Comparison of ENCODE assay signal across 11 cellular contexts in the genomic region with DNA sequence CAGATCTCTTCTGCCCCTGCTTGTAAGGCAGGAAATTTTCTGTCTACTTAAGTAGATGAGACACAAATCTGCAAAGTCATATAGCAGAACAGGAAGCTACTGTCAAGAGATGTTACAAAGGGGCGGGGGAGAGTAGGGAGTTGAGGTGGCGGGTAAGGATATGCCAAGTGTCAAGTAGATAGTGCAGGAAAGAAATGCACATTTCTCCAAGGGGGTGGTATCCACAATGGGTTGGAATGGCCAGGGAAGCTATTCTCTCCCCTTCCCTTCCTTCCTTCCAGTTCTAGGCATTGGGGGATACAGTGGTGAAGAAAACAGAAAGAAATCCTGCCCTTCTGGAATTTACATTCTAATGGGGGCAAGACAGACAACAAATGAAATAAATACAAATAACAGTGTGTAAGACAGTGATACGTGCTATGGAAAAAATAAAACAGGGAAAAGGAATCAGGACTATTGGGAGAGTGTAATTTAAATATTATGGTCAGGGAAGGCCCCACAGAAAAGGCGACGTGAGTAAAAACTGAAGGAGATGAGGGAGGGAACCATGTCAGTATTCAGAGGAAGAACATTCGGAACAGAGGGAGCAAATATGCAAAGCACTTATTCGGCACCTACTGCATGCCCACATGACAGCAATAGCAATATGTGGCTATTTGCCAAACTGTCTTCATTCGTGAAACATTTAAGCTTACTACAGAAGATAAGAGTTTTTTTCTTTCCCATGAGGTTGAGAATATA. TPM values are rescaled to one million over a fixed set of nuclear protein-coding genes. Genes with fewer than 3 reads are reported as not detected.
DNase-seq lines count a peak whose midpoint lies in the region; ATAC-seq, FAIRE-seq and TF ChIP-seq lines count a peak whose summit lies in the region.
"Had no signal": no experiment of that assay in that cellular context is flagged by ENCODE, and none has a peak within 500 bp of the region (broad histone marks: within the 10 kb centered on the region; RNA-seq: fewer than 3 reads in every experiment).

No MANE protein-coding gene starts in this region.

- DNase-seq in GM06990 (ENCODE audit: extremely low read depth, insufficient read length) (peak; percentile 25), NCI-H226 (peak; percentile 39), bronchial epithelial cell (ENCODE audit: low read depth) (peak; percentile 33), sigmoid colon (no peak), SK-N-DZ (ENCODE audit: low spot score) (no peak)
- DNase-seq in stimulated activated CD4-positive, alpha-beta T cell treated with anti-CD3 and anti-CD28 coated beads, Interleukin-1b, Interleukin-23, amount 100 ng/mL, for 48 hours = no peak
- DNase-seq: dermis blood vessel endothelial cell, NCI-H526 had no signal

- no peak for FAIRE-seq in bronchial epithelial cell (lab: Jason Lieb, UNC)

- peak overlapping the region; percentile 82 to 90 (median 86) for H3K27ac ChIP-seq in sigmoid colon

- H3K9me3 ChIP-seq in sigmoid colon = no peaks in the 10 kb centered on the region

- no peaks in the 10 kb centered on the region for H3K27me3 ChIP-seq in GM06990 (replicated peaks; ENCODE audit: control insufficient read depth, insufficient read depth, low read length)
- H3K27me3 ChIP-seq in bronchial epithelial cell (ENCODE audit: control insufficient read depth, insufficient read depth, low read length) = no peaks in the 10 kb centered on the region
- H3K27me3 ChIP-seq in sigmoid colon = no peaks in the 10 kb centered on the region

- ATAC-seq in GM21381 (IDR thresholded peaks at IDR 0.05; ENCODE audit: unreplicated experiment) = no peak

- TF ChIP-seq POLR2A in sigmoid colon (IDR thresholded peaks at IDR 0.05) = no peak

- H3K36me3 ChIP-seq in GM06990 (ENCODE audit: control insufficient read depth, insufficient read depth, low read length) (no peaks in the 10 kb centered on the region), bronchial epithelial cell (ENCODE audit: control insufficient read depth, insufficient read depth, low read length) (no peaks in the 10 kb centered on the region), sigmoid colon (no peaks in the 10 kb centered on the region)

- intact Hi-C loops in sigmoid colon (cut with DNase I) = no loop called here

- TF ChIP-seq CTCF in GM06990 (IDR thresholded peaks at IDR 0.05; ENCODE audit: insufficient read depth, low read length, poor library complexity, severe bottlenecking) (no peak), bronchial epithelial cell (IDR thresholded peaks at IDR 0.05; ENCODE audit: insufficient read depth, low read length, severe bottlenecking) (no peak), sigmoid colon (IDR thresholded peaks at IDR 0.05) (no peak)

- H3K4me1 ChIP-seq in sigmoid colon = peaks cover 0 to 37% (median 30%) of the 10 kb centered on the region in 4 donors

- WGBS in sigmoid colon, 2 donors = 74 to 83% methylated on average over 8 of the region's 8 CpGs

- H3K4me3 ChIP-seq in GM06990 (replicated peaks; ENCODE audit: low read depth, low read length) (no peak overlapping the region), bronchial epithelial cell (ENCODE audit: low read depth, low read length) (no peak overlapping the region), sigmoid colon (no peak overlapping the region)
- H3K4me3 ChIP-seq: skin epidermis had no signal

- TF ChIP-seq EP300 in sigmoid colon (IDR thresholded peaks at IDR 0.05) = no peak

RNA-seq across cellular contexts. Expression of a gene that starts 42.8 kb away (rescaled TPM):
- total RNA-seq in bronchial epithelial cell (not detected in 2 replicates), sigmoid colon (not detected)
- not detected for polyA plus RNA-seq in sigmoid colon
- not detected in 2 replicates for polyA plus RNA-seq in SK-N-DZ (2014; cell fraction: cytosol; rRNA removed)
- not detected in 2 replicates for polyA plus RNA-seq in SK-N-DZ (2014; cell fraction: nucleus; rRNA removed)
- total RNA-seq: dermis blood vessel endothelial cell, temporal lobe had no signal

RNA-seq across cellular contexts. Expression of a gene that starts 57.3 kb away (rescaled TPM):
- total RNA-seq in bronchial epithelial cell (under 0.01 TPM in 2 replicates), sigmoid colon (1 to 10 TPM in 2 of 4 donors, under 1 TPM in 1, not detected in 1; 0.99 to 1.6 (median 1.1) TPM)
- under 1 TPM in 1 of 3 donors, not detected in 2; 0.25 TPM for polyA plus RNA-seq in sigmoid colon
- polyA plus RNA-seq in SK-N-DZ (2014; cell fraction: cytosol; rRNA removed) = 0.16 and 0.45 TPM in 2 replicates
- polyA plus RNA-seq in SK-N-DZ (2014; cell fraction: nucleus; rRNA removed) = 0.12 and 0.49 TPM in 2 replicates
- total RNA-seq: dermis blood vessel endothelial cell had no signal

Comparison
In these comparisons a context has a peak if more than half of its experiments do, and no peak if none do; other contexts are left out.
1. DNase-seq: peak in GM06990 (single experiment), NCI-H226 (single experiment) and bronchial epithelial cell (single experiment); none in sigmoid colon (single experiment), stimulated activated CD4-positive, alpha-beta T cell treated with anti-CD3 and anti-CD28 coated beads, Interleukin-1b, Interleukin-23, amount 100 ng/mL, for 48 hours (single experiment) and SK-N-DZ (single experiment).